Comparison of ENCODE assay signal across 25 cellular contexts in the genomic region with DNA sequence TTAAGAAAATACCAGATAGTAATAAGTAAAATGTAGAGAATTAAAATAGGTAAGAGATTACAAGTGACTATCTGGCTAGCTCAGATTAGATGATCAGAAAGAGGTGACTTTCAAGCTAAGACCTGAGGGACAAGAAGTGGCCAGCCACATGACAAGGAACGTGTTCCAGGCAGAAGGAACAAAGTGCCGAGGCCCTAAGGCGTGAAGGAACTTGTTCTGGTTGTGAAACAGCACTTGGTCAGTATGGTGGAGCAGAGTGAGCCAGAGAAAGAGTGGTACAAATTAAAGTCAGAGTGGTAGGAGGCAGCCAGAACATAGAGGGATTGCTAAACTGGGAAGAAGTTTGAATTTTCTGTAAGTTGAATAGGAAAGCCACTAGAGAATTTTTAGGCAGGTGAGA.
"Had no signal": no experiment of that assay in that cellular context is flagged by ENCODE, and none has a peak within 500 bp of the region (broad histone marks: within the 10 kb centered on the region; RNA-seq: fewer than 3 reads in every experiment).

No MANE protein-coding gene starts in this region.

- H3K4me1 ChIP-seq: Peyer's patch had no signal

- H3K4me1 Mint-ChIP-seq: activated CD4-positive, alpha-beta T cell treated with anti-CD3 and anti-CD28 coated beads, Interleukin-2, amount 10 ng/mL, durations not matched to agents 7 days and 5 days; activated naive CD4-positive, alpha-beta T cell treated with anti-CD3 and anti-CD28 coated beads, Interleukin-2, amount 10 ng/mL, durations not matched to agents 7 days and 5 days; activated naive CD8-positive, alpha-beta T cell treated with anti-CD3 and anti-CD28 coated beads for 36 hours; activated T-helper 17 cell treated with anti-CD3 and anti-CD28 coated beads, Interleukin-2, amount 50 U/mL, for 72 hours; T-cell had no signal

- H3K27ac Mint-ChIP-seq: activated CD4-positive, alpha-beta memory T cell treated with anti-CD3 and anti-CD28 coated beads for 36 hours; activated CD4-positive, alpha-beta T cell treated with anti-CD3 and anti-CD28 coated beads, Interleukin-2, amount 10 ng/mL, durations not matched to agents 7 days and 5 days; activated naive CD4-positive, alpha-beta T cell treated with anti-CD3 and anti-CD28 coated beads, Interleukin-2, amount 10 ng/mL, durations not matched to agents 7 days and 5 days; activated naive CD8-positive, alpha-beta T cell treated with anti-CD3 and anti-CD28 coated beads for 36 hours; activated T-helper 17 cell treated with anti-CD3 and anti-CD28 coated beads, Interleukin-2, amount 50 U/mL, for 72 hours; T-cell had no signal

- H3K27ac ChIP-seq: KMS-11, Peyer's patch, VCaP had no signal

- H3K27me3 ChIP-seq: MG63, Peyer's patch had no signal

- H3K9ac ChIP-seq: KMS-11 had no signal

- ATAC-seq: activated T-cell treated with anti-CD3 and anti-CD28 coated beads, Interleukin-2, amount 50 U/mL, for 4 hours; activated T-helper 17 cell treated with anti-CD3 and anti-CD28 coated beads, Interleukin-2, amount 50 U/mL, for 72 hours; T-cell had no signal

- H3K27me3 Mint-ChIP-seq: activated CD4-positive, alpha-beta memory T cell treated with anti-CD3 and anti-CD28 coated beads for 36 hours; activated naive CD4-positive, alpha-beta T cell treated with anti-CD3 and anti-CD28 coated beads, Interleukin-2, amount 10 ng/mL, durations not matched to agents 7 days and 5 days; activated naive CD8-positive, alpha-beta T cell treated with anti-CD3 and anti-CD28 coated beads for 36 hours; T-cell had no signal

- H3K4me3 ChIP-seq: MG63, Peyer's patch had no signal

- H3K9me3 ChIP-seq: Peyer's patch had no signal

- H3K36me3 ChIP-seq: MG63, Peyer's patch had no signal

- DNase-seq: activated CD4-positive, alpha-beta memory T cell treated with anti-CD3 and anti-CD28 coated beads for 36 hours; activated CD4-positive, alpha-beta T cell treated with anti-CD3 and anti-CD28 coated beads, Interleukin-2, amount 10 ng/mL, durations not matched to agents 7 days and 5 days; activated CD4-positive, CD25-positive, alpha-beta regulatory T cell; activated CD8-positive, alpha-beta memory T cell treated with anti-CD3 and anti-CD28 coated beads for 24 hours; activated gamma-delta T cell treated with Interleukin-2 at 50 U/mL for 16 hours; activated naive CD4-positive, alpha-beta T cell treated with anti-CD3 and anti-CD28 coated beads, Interleukin-2, amount 10 ng/mL, durations not matched to agents 7 days and 5 days; activated naive CD8-positive, alpha-beta T cell treated with anti-CD3 and anti-CD28 coated beads for 36 hours; activated T-cell treated with anti-CD3 and anti-CD28 coated beads, Interleukin-2, amount 50 U/mL, for 4 hours; anterior cingulate cortex; caudate nucleus; MG63; MV-4-11; NCI-H1092 treated with DMSO at 0.1 percent for 48 hours; NCI-H1417 treated with DMSO at 0.1 percent for 48 hours; NCI-H1694; NCI-H2029; NCI-H510A treated with DMSO at 0.1 percent for 48 hours; NCI-H69; NK-92 treated with Interleukin-12 subunit alpha and Interleukin-12 subunit beta, amount 100 ng/mL, for 24 hours; Peyer's patch; SHP77 treated with DMSO at 0.1 percent for 48 hours; T-cell had no signal

- H3K9me3 Mint-ChIP-seq: activated CD4-positive, alpha-beta memory T cell treated with anti-CD3 and anti-CD28 coated beads for 36 hours; activated CD4-positive, alpha-beta T cell treated with anti-CD3 and anti-CD28 coated beads, Interleukin-2, amount 10 ng/mL, durations not matched to agents 7 days and 5 days; activated naive CD4-positive, alpha-beta T cell treated with anti-CD3 and anti-CD28 coated beads, Interleukin-2, amount 10 ng/mL, durations not matched to agents 7 days and 5 days; activated naive CD8-positive, alpha-beta T cell treated with anti-CD3 and anti-CD28 coated beads for 36 hours; activated T-cell treated with anti-CD3 and anti-CD28 coated beads, Interleukin-2, amount 50 U/mL, for 4 hours had no signal

- H3K4me3 Mint-ChIP-seq: activated CD4-positive, alpha-beta memory T cell treated with anti-CD3 and anti-CD28 coated beads for 36 hours; activated CD4-positive, alpha-beta T cell treated with anti-CD3 and anti-CD28 coated beads, Interleukin-2, amount 10 ng/mL, durations not matched to agents 7 days and 5 days; activated naive CD4-positive, alpha-beta T cell treated with anti-CD3 and anti-CD28 coated beads, Interleukin-2, amount 10 ng/mL, durations not matched to agents 7 days and 5 days; activated naive CD8-positive, alpha-beta T cell treated with anti-CD3 and anti-CD28 coated beads for 36 hours; activated T-cell treated with anti-CD3 and anti-CD28 coated beads, Interleukin-2, amount 50 U/mL, for 4 hours; activated T-helper 17 cell treated with anti-CD3 and anti-CD28 coated beads, Interleukin-2, amount 50 U/mL, for 72 hours; T-cell had no signal

- H3K36me3 Mint-ChIP-seq: activated CD4-positive, alpha-beta memory T cell treated with anti-CD3 and anti-CD28 coated beads for 36 hours; activated naive CD4-positive, alpha-beta T cell treated with anti-CD3 and anti-CD28 coated beads, Interleukin-2, amount 10 ng/mL, durations not matched to agents 7 days and 5 days; activated naive CD8-positive, alpha-beta T cell treated with anti-CD3 and anti-CD28 coated beads for 36 hours; T-cell had no signal
